Comparison of ENCODE assay signal across 17 cellular contexts in genomic region chrX:40077906-40078305, GRCh38.
"Had no signal": no experiment of that assay in that cellular context is flagged by ENCODE, and none has a peak within 500 bp of the region (broad histone marks: within the 10 kb centered on the region; RNA-seq: fewer than 3 reads in every experiment).

No MANE protein-coding gene starts in this region.

- H3K4me1 ChIP-seq: foreskin keratinocyte had no signal

- H3K9me3 Mint-ChIP-seq: activated naive CD8-positive, alpha-beta T cell treated with anti-CD3 and anti-CD28 coated beads, Interleukin-2, amount 50 U/mL, for 24 hours; natural killer cell; stimulated activated naive CD8-positive, alpha-beta T cell treated with anti-CD3 and anti-CD28 coated beads, Interleukin-15, amount 100 ng/mL, for 72 hours; type B pancreatic cell had no signal

- H3K4me3 Mint-ChIP-seq: activated naive CD8-positive, alpha-beta T cell treated with anti-CD3 and anti-CD28 coated beads, Interleukin-2, amount 50 U/mL, for 24 hours; natural killer cell; type B pancreatic cell had no signal

- DNase-seq: activated CD4-positive, alpha-beta T cell treated with anti-CD3 and anti-CD28 coated beads for 4 hours; activated CD8-positive, alpha-beta memory T cell treated with anti-CD3 and anti-CD28 coated beads for 24 hours; activated naive CD4-positive, alpha-beta T cell treated with Interleukin-2 at 50 U/mL for 16 hours; activated naive CD8-positive, alpha-beta T cell treated with anti-CD3 and anti-CD28 coated beads, Interleukin-2, amount 50 U/mL, for 24 hours; brain microvascular endothelial cell; central memory CD4-positive, alpha-beta T cell; foreskin keratinocyte; hippocampal formation; lower lobe of right lung; natural killer cell; occipital lobe; stimulated activated CD4-positive, alpha-beta T cell treated with anti-CD3 and anti-CD28 coated beads, Interleukin-2, amount 100 ng/mL, for 24 hours; stimulated activated naive CD8-positive, alpha-beta T cell treated with anti-CD3 and anti-CD28 coated beads, Interleukin-15, amount 100 ng/mL, for 72 hours had no signal

- H3K9me3 ChIP-seq: lower lobe of right lung, prostate gland had no signal

- ATAC-seq: activated naive CD8-positive, alpha-beta T cell treated with anti-CD3 and anti-CD28 coated beads, Interleukin-2, amount 50 U/mL, for 24 hours; foreskin keratinocyte; lower lobe of right lung; natural killer cell; stimulated activated naive CD8-positive, alpha-beta T cell treated with anti-CD3 and anti-CD28 coated beads, Interleukin-15, amount 100 ng/mL, for 72 hours had no signal

- H3K4me3 ChIP-seq: lower lobe of right lung, prostate gland had no signal

- FAIRE-seq: colon, islet of Langerhans had no signal

- H3K27ac Mint-ChIP-seq: activated naive CD8-positive, alpha-beta T cell treated with anti-CD3 and anti-CD28 coated beads, Interleukin-2, amount 50 U/mL, for 24 hours; natural killer cell; stimulated activated naive CD8-positive, alpha-beta T cell treated with anti-CD3 and anti-CD28 coated beads, Interleukin-15, amount 100 ng/mL, for 72 hours; type B pancreatic cell had no signal

- H3K36me3 ChIP-seq: prostate gland had no signal

- H3K27me3 Mint-ChIP-seq: activated naive CD8-positive, alpha-beta T cell treated with anti-CD3 and anti-CD28 coated beads, Interleukin-2, amount 50 U/mL, for 24 hours; stimulated activated naive CD8-positive, alpha-beta T cell treated with anti-CD3 and anti-CD28 coated beads, Interleukin-15, amount 100 ng/mL, for 72 hours; type B pancreatic cell had no signal

- H3K36me3 Mint-ChIP-seq: natural killer cell had no signal

- H3K27ac ChIP-seq: brain microvascular endothelial cell, foreskin keratinocyte, lower lobe of right lung had no signal

- H3K27me3 ChIP-seq: brain microvascular endothelial cell, foreskin keratinocyte had no signal
